ENCODE assay signal across 17 cellular contexts in the genomic region with DNA sequence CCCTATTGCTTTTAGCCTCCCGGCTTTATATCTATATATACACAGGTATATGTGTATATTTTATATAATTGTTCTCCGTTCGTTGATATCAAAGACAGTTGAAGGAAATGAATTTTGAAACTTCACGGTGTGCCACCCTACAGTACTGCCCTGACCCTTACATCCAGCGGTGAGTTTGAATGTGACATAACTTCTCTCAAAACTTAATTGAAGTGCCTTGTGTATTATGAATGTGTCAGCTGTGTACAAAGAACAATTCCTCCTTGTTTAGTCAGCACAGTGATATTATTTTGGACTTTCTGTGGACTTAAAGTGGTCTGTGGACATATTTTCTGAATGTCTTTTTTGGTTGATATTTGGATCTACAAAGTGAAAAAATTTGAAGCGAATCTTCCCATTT. TPM values are rescaled to one million over a fixed set of nuclear protein-coding genes. Genes with fewer than 3 reads are reported as not detected.
A peak's percentile ranks its signal among the peaks of the same experiment; 100 is the strongest.
DNase-seq lines count a peak whose midpoint lies in the region; ATAC-seq and TF ChIP-seq lines count a peak whose summit lies in the region.
"Had no signal": no experiment of that assay in that cellular context is flagged by ENCODE, and none has a peak within 500 bp of the region (broad histone marks: within the 10 kb centered on the region; RNA-seq: fewer than 3 reads in every experiment).

No MANE protein-coding gene starts in this region.

- H4K20me1 ChIP-seq in PC-3 (ENCODE audit: low read length), result no peaks in the 10 kb centered on the region

- no peak overlapping the region for H3K4me3 Mint-ChIP-seq in HFFc6

- intact Hi-C loops in PC-3 (cut with micrococcal nuclease), result no loop called here
- intact Hi-C loops in psoas muscle (cut with DNase I), result loop anchor here in 1 of 2 donors (5.0 kb wide), 1 partner anchor 269 kb away; no protein-coding TSS in a partner anchor

- no peak overlapping the region for H3K9ac ChIP-seq in PC-3 (ENCODE audit: low read length)

- CTCF ChIA-PET in PC-3 (lab: Charles Lee), result no interaction called here

- TF ChIP-seq CTCF in GM12864 (IDR thresholded peaks at IDR 0.05; ENCODE audit: low read depth, low read length, missing control alignments) (no peak), PC-3 (conservative IDR thresholded peaks at IDR 0.05; ENCODE audit: low read depth, low read length) (no peak), psoas muscle (IDR thresholded peaks at IDR 0.05) (no peak), HFFc6 (IDR thresholded peaks at IDR 0.05) (no peak)

- no peak overlapping the region for H2AFZ ChIP-seq in PC-3 (ENCODE audit: low read length)

- BruUV-seq in PC-3 (replicated peaks; lab: Mats Ljungman, UMichigan), result no TSS peak

- H3K36me3 Mint-ChIP-seq in HFFc6 (ENCODE audit: low read depth), result no peaks in the 10 kb centered on the region
- H3K36me3 Mint-ChIP-seq: naive thymus-derived CD8-positive, alpha-beta T cell had no signal

- WGBS in psoas muscle, 3 donors, result 24 to 33% (median 30%) methylated on average over 6 of the region's 6 CpGs

- H3K27me3 Mint-ChIP-seq in HFFc6 (ENCODE audit: insufficient read depth), result no peaks in the 10 kb centered on the region; the same call in 1 of the 2 replicates
- H3K27me3 Mint-ChIP-seq: naive thymus-derived CD8-positive, alpha-beta T cell had no signal

- no peak overlapping the region for H3K4me2 ChIP-seq in PC-3 (ENCODE audit: low read length)

- POLR2A ChIA-PET in PC-3 (lab: Charles Lee; ENCODE audit: unreplicated experiment), result no interaction called here

- H3K27me3 ChIP-seq in PC-3 (ENCODE audit: low read length), result no peaks in the 10 kb centered on the region
- no peaks in the 10 kb centered on the region for H3K27me3 ChIP-seq in psoas muscle (ENCODE audit: insufficient read depth in 3 of 3, low read length in 2 of 3)
- H3K27me3 ChIP-seq: BE2C, thyroid gland had no signal

- H3K36me3 ChIP-seq in PC-3 (ENCODE audit: low read depth, low read length) (no peaks in the 10 kb centered on the region), psoas muscle (ENCODE audit: insufficient read depth in 1 of 2, low read depth in 1 of 2) (peaks cover 0 to 6% of the 10 kb centered on the region in 2 donors)
- H3K36me3 ChIP-seq: BE2C, thyroid gland had no signal

- peaks cover 6% of the 10 kb centered on the region; the same call in 1 of the 2 replicates for H3K9me3 Mint-ChIP-seq in HFFc6
- H3K9me3 Mint-ChIP-seq: naive thymus-derived CD8-positive, alpha-beta T cell had no signal

- no peaks in the 10 kb centered on the region for H3K4me1 ChIP-seq in PC-3 (ENCODE audit: insufficient read depth, low read length)
- peaks cover 46% of the 10 kb centered on the region for H3K4me1 ChIP-seq in psoas muscle
- H3K4me1 ChIP-seq: BE2C, thyroid gland had no signal

- DNase-seq in GM12864 (ENCODE audit: low read depth) (no peak), PC-3 (peak; percentile 4), psoas muscle (no peak), NCI-H2227 treated with DMSO at 0.1 percent for 48 hours (lab: John Stamatoyannopoulos, UW) (no peak), HFFc6 (no peak)
- DNase-seq: activated gamma-delta T cell treated with Interleukin-2 at 50 U/mL for 16 hours; amygdala; BE2C; central memory CD4-positive, alpha-beta T cell; naive thymus-derived CD8-positive, alpha-beta T cell; NCI-H2171; NCI-H748 treated with DMSO at 0.1 percent for 48 hours; posterior cingulate gyrus; thyroid gland had no signal

- no peaks in the 10 kb centered on the region for H3K79me2 ChIP-seq in PC-3 (ENCODE audit: low read length)

- H3K27ac ChIP-seq in PC-3 (ENCODE audit: low read length), result no peak overlapping the region
- peak overlapping the region; percentile 91 for H3K27ac ChIP-seq in psoas muscle

- H3K4me3 ChIP-seq in GM12864 (ENCODE audit: low read depth, low read length) (peak overlapping the region; percentile 47; the same call in 1 of the 2 replicates), PC-3 (ENCODE audit: low read length) (no peak overlapping the region), psoas muscle (peak overlapping the region; percentile 72)
- H3K4me3 ChIP-seq: thyroid gland had no signal

- peak; percentile 17 for ATAC-seq in HG02759 (IDR thresholded peaks at IDR 0.05; ENCODE audit: unreplicated experiment)
- no peak for ATAC-seq in PC-3
- ATAC-seq in psoas muscle, result peak; percentile 57 to 78 (median 70)
- no peak for ATAC-seq in HG02970 (IDR thresholded peaks at IDR 0.05; ENCODE audit: low FRiP score, unreplicated experiment)
- ATAC-seq: naive thymus-derived CD8-positive, alpha-beta T cell had no signal

- H3K4me1 Mint-ChIP-seq in HFFc6 (ENCODE audit: low read depth), result no peaks in the 10 kb centered on the region

- no peaks in the 10 kb centered on the region for H3K9me2 ChIP-seq in PC-3 (replicated peaks; ENCODE audit: low read length)

- H3K27ac Mint-ChIP-seq in HFFc6, result no peak overlapping the region

- no peaks in the 10 kb centered on the region for H3F3A ChIP-seq in PC-3 (ENCODE audit: low read length, unreplicated experiment)

- H3K9me3 ChIP-seq in PC-3 (ENCODE audit: low read length), result no peaks in the 10 kb centered on the region
- no peaks in the 10 kb centered on the region for H3K9me3 ChIP-seq in psoas muscle
- H3K9me3 ChIP-seq: BE2C, thyroid gland had no signal

RNA-seq across cellular contexts. Expression of gene TP63, which starts 0.2 kb away (rescaled TPM):
- 0.23 and 0.29 TPM in 2 replicates for total RNA-seq in PC-3 (2014; rRNA removed)
- 10 to 100 TPM in 3 of 4 donors, 1 to 10 TPM in 1; 9.6 to 83.0 (median 20.0) TPM for total RNA-seq in psoas muscle
- 10 to 100 TPM in 2 of 3 donors, 1 to 10 TPM in 1; 1.4 to 13.7 (median 13.1) TPM for polyA plus RNA-seq in psoas muscle
- not detected for total RNA-seq in HFFc6 (2021; fragmentation: NEBNext Ultra II Directional; extraction: Animal tissue kit (Norgen Biotek cat#: 25700))
- total RNA-seq: fibroblast of lung; naive thymus-derived CD8-positive, alpha-beta T cell had no signal
- polyA plus RNA-seq: naive thymus-derived CD8-positive, alpha-beta T cell had no signal

Comparison
In these comparisons a context has a peak if more than half of its experiments do, and no peak if none do; other contexts are left out.
1. ATAC-seq: peak in HG02759 (single experiment) and psoas muscle (4 of 4); none in PC-3 (single experiment) and HG02970 (single experiment).